In the genomic region with DNA sequence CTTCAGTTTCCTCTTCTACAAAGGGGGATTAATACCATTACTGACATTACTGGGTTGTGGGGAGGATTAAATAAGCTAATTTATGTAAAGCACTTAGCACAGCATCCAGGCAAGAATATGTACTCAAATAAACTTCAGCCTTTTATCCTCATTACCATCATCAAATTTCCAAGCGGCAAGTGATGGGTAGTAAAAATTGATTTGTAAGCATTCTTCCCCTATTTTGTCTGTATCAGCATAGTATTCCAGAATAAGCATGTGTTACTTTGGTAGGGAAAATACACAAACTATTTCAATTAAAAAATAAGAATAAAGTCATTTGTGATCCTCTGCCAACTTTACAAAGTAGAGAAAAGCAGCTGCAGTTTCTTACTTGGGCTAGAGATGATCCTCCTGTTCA, we compare ENCODE assay signal across 36 cellular contexts.
"Had no signal": no experiment of that assay in that cellular context is flagged by ENCODE, and none has a peak within 500 bp of the region (broad histone marks: within the 10 kb centered on the region; RNA-seq: fewer than 3 reads in every experiment).

No MANE protein-coding gene starts in this region.

- DNase-seq: activated B cell treated with CpG ODN at 0.5 μM for 24 hours; activated CD4-positive, alpha-beta memory T cell treated with anti-CD3 and anti-CD28 coated beads for 36 hours; activated CD4-positive, alpha-beta T cell treated with anti-CD3 and anti-CD28 coated beads for 4 hours; activated CD4-positive, alpha-beta T cell treated with anti-CD3 and anti-CD28 coated beads, Interleukin-2, amount 10 ng/mL, durations not matched to agents 24 days and 14 days; activated CD4-positive, alpha-beta T cell treated with anti-CD3 and anti-CD28 coated beads, Interleukin-2, amount 50 U/mL, for 1 hour; activated CD4-positive, alpha-beta T cell treated with anti-CD3 and anti-CD28 coated beads, Interleukin-2, amount 50 U/mL, for 4 hours; activated CD4-positive, CD25-positive, alpha-beta regulatory T cell treated with anti-CD3 and anti-CD28 coated beads, Interleukin-2, amount 50 U/mL, for 72 hours; activated CD8-positive, alpha-beta memory T cell treated with anti-CD3 and anti-CD28 coated beads, Interleukin-2, amount 50 U/mL, for 4 hours; activated CD8-positive, alpha-beta T cell treated with anti-CD3 and anti-CD28 coated beads for 36 hours; activated effector memory CD4-positive, alpha-beta T cell treated with anti-CD3 and anti-CD28 coated beads, Interleukin-2, amount 50 U/mL, for 16 hours; activated gamma-delta T cell treated with Interleukin-2 at 50 U/mL for 16 hours; activated naive CD4-positive, alpha-beta T cell; activated naive CD4-positive, alpha-beta T cell treated with anti-CD3 and anti-CD28 coated beads for 36 hours; activated naive CD4-positive, alpha-beta T cell treated with anti-CD3 and anti-CD28 coated beads, Interleukin-2, amount 50 U/mL, for 16 hours; activated naive CD8-positive, alpha-beta T cell treated with anti-CD3 and anti-CD28 coated beads for 36 hours; activated T-cell treated with anti-CD3 and anti-CD28 coated beads for 4 hours; activated T-cell treated with anti-CD3 and anti-CD28 coated beads, Interleukin-2, amount 50 U/mL, for 1 hour; activated T-cell treated with anti-CD3 and anti-CD28 coated beads, Interleukin-2, amount 50 U/mL, for 4 hours; activated T-cell treated with anti-CD3 and anti-CD28 coated beads, Interleukin-2, amount 50 U/mL, for 72 hours; adrenal gland; amniotic stem cell; aorta; body of pancreas; brain microvascular endothelial cell; central memory CD4-positive, alpha-beta T cell; T-helper 2 cell; T-helper 9 cell had no signal

- H3K36me3 Mint-ChIP-seq: activated CD4-positive, alpha-beta memory T cell treated with anti-CD3 and anti-CD28 coated beads for 36 hours; activated naive CD4-positive, alpha-beta T cell treated with anti-CD3 and anti-CD28 coated beads, Interleukin-2, amount 50 U/mL, for 72 hours had no signal

- H3K27me3 ChIP-seq: adrenal gland, body of pancreas, brain microvascular endothelial cell, breast epithelium had no signal

- FAIRE-seq: astrocyte, TTC549 had no signal

- H3K4me3 ChIP-seq: adrenal gland, body of pancreas, breast epithelium had no signal

- H3K27ac Mint-ChIP-seq: activated B cell treated with CpG ODN at 0.5 μM for 24 hours; activated CD4-positive, alpha-beta memory T cell treated with anti-CD3 and anti-CD28 coated beads for 36 hours; activated CD4-positive, alpha-beta T cell treated with anti-CD3 and anti-CD28 coated beads, Interleukin-2, amount 10 ng/mL, durations not matched to agents 24 days and 14 days; activated CD8-positive, alpha-beta T cell treated with anti-CD3 and anti-CD28 coated beads for 36 hours; activated naive CD4-positive, alpha-beta T cell treated with anti-CD3 and anti-CD28 coated beads for 36 hours; activated naive CD4-positive, alpha-beta T cell treated with anti-CD3 and anti-CD28 coated beads, Interleukin-2, amount 50 U/mL, for 72 hours; activated naive CD8-positive, alpha-beta T cell treated with anti-CD3 and anti-CD28 coated beads for 36 hours; activated T-cell treated with anti-CD3 and anti-CD28 coated beads, Interleukin-2, amount 50 U/mL, for 72 hours; activated T-helper 1 cell treated with anti-CD3 and anti-CD28 coated beads, Interleukin-12 subunit alpha, Interleukin-12 subunit beta, Interleukin-2, Interleukin-4 antibody, amounts not matched to agents 30 ng/mL and 10 ng/mL and 1 ng/mL, durations not matched to agents 14 hours and 24 hours and 36 hours; activated T-helper 17 cell treated with anti-CD3 and anti-CD28 coated beads, Interleukin-2, amount 50 U/mL, for 72 hours; T-helper 1 cell treated with Interleukin-12 subunit alpha and Interleukin-12 subunit beta and Interleukin-4 antibody, amounts not matched to agents 30 μg/mL and 1 μg/mL, for 36 hours; T-helper 2 cell treated with Interferon-gamma antibody and Interleukin-4, amounts not matched to agents 5 μg/mL and 100 μg/mL, for 36 hours had no signal

- H3K4me1 ChIP-seq: adrenal gland, body of pancreas, breast epithelium had no signal

- H3K9me3 ChIP-seq: adrenal gland, body of pancreas had no signal

- ATAC-seq: activated CD8-positive, alpha-beta T cell treated with anti-CD3 and anti-CD28 coated beads for 36 hours; activated naive CD4-positive, alpha-beta T cell treated with anti-CD3 and anti-CD28 coated beads, Interleukin-2, amount 50 U/mL, for 72 hours; activated T-cell treated with anti-CD3 and anti-CD28 coated beads, Interleukin-2, amount 50 U/mL, for 4 hours; activated T-cell treated with anti-CD3 and anti-CD28 coated beads, Interleukin-2, amount 50 U/mL, for 72 hours; activated T-helper 17 cell treated with anti-CD3 and anti-CD28 coated beads, Interleukin-2, amount 50 U/mL, for 72 hours; body of pancreas had no signal

- H3K4me3 Mint-ChIP-seq: activated B cell treated with CpG ODN at 0.5 μM for 24 hours; activated CD4-positive, alpha-beta memory T cell treated with anti-CD3 and anti-CD28 coated beads for 36 hours; activated CD4-positive, alpha-beta T cell treated with anti-CD3 and anti-CD28 coated beads, Interleukin-2, amount 10 ng/mL, durations not matched to agents 24 days and 14 days; activated CD8-positive, alpha-beta T cell treated with anti-CD3 and anti-CD28 coated beads for 36 hours; activated naive CD4-positive, alpha-beta T cell treated with anti-CD3 and anti-CD28 coated beads for 36 hours; activated naive CD8-positive, alpha-beta T cell treated with anti-CD3 and anti-CD28 coated beads for 36 hours; activated T-cell treated with anti-CD3 and anti-CD28 coated beads, Interleukin-2, amount 50 U/mL, for 4 hours; activated T-cell treated with anti-CD3 and anti-CD28 coated beads, Interleukin-2, amount 50 U/mL, for 72 hours; activated T-helper 1 cell treated with anti-CD3 and anti-CD28 coated beads, Interleukin-12 subunit alpha, Interleukin-12 subunit beta, Interleukin-2, Interleukin-4 antibody, amounts not matched to agents 30 ng/mL and 10 ng/mL and 1 ng/mL, durations not matched to agents 14 hours and 24 hours and 36 hours; activated T-helper 17 cell treated with anti-CD3 and anti-CD28 coated beads, Interleukin-2, amount 50 U/mL, for 72 hours; T-helper 1 cell treated with Interleukin-12 subunit alpha and Interleukin-12 subunit beta and Interleukin-4 antibody, amounts not matched to agents 30 μg/mL and 1 μg/mL, for 36 hours; T-helper 2 cell treated with Interferon-gamma antibody and Interleukin-4, amounts not matched to agents 5 μg/mL and 100 μg/mL, for 36 hours had no signal

- H3K36me3 ChIP-seq: adrenal gland, brain microvascular endothelial cell, breast epithelium had no signal

- H3K4me1 Mint-ChIP-seq: activated B cell treated with CpG ODN at 0.5 μM for 24 hours; activated CD4-positive, alpha-beta T cell treated with anti-CD3 and anti-CD28 coated beads, Interleukin-2, amount 10 ng/mL, durations not matched to agents 24 days and 14 days; activated naive CD8-positive, alpha-beta T cell treated with anti-CD3 and anti-CD28 coated beads for 36 hours; activated T-helper 17 cell treated with anti-CD3 and anti-CD28 coated beads, Interleukin-2, amount 50 U/mL, for 72 hours had no signal

- H3K27me3 Mint-ChIP-seq: activated B cell treated with CpG ODN at 0.5 μM for 24 hours; activated CD4-positive, alpha-beta memory T cell treated with anti-CD3 and anti-CD28 coated beads for 36 hours; activated CD4-positive, alpha-beta T cell treated with anti-CD3 and anti-CD28 coated beads, Interleukin-2, amount 10 ng/mL, durations not matched to agents 24 days and 14 days; activated CD8-positive, alpha-beta T cell treated with anti-CD3 and anti-CD28 coated beads for 36 hours; activated naive CD8-positive, alpha-beta T cell treated with anti-CD3 and anti-CD28 coated beads for 36 hours; activated T-helper 17 cell treated with anti-CD3 and anti-CD28 coated beads, Interleukin-2, amount 50 U/mL, for 72 hours had no signal

- H3K27ac ChIP-seq: adrenal gland, body of pancreas, brain microvascular endothelial cell, breast epithelium, VCaP had no signal

- H3K9me3 Mint-ChIP-seq: activated B cell treated with CpG ODN at 0.5 μM for 24 hours; activated CD4-positive, alpha-beta T cell treated with anti-CD3 and anti-CD28 coated beads, Interleukin-2, amount 10 ng/mL, durations not matched to agents 24 days and 14 days; activated naive CD4-positive, alpha-beta T cell treated with anti-CD3 and anti-CD28 coated beads for 36 hours; activated naive CD4-positive, alpha-beta T cell treated with anti-CD3 and anti-CD28 coated beads, Interleukin-2, amount 50 U/mL, for 72 hours; activated T-cell treated with anti-CD3 and anti-CD28 coated beads, Interleukin-2, amount 50 U/mL, for 4 hours; activated T-helper 1 cell treated with anti-CD3 and anti-CD28 coated beads, Interleukin-12 subunit alpha, Interleukin-12 subunit beta, Interleukin-2, Interleukin-4 antibody, amounts not matched to agents 30 ng/mL and 10 ng/mL and 1 ng/mL, durations not matched to agents 14 hours and 24 hours and 36 hours; activated T-helper 17 cell treated with anti-CD3 and anti-CD28 coated beads, Interleukin-2, amount 50 U/mL, for 72 hours; T-helper 1 cell treated with Interleukin-12 subunit alpha and Interleukin-12 subunit beta and Interleukin-4 antibody, amounts not matched to agents 30 μg/mL and 1 μg/mL, for 36 hours; T-helper 2 cell treated with Interferon-gamma antibody and Interleukin-4, amounts not matched to agents 5 μg/mL and 100 μg/mL, for 36 hours had no signal
